20 cellular contexts compared by ENCODE assay signal in genomic region chr11:68770781-68771180, GRCh38.
"Had no signal": no experiment of that assay in that cellular context is flagged by ENCODE, and none has a peak within 500 bp of the region (broad histone marks: within the 10 kb centered on the region; RNA-seq: fewer than 3 reads in every experiment).

No MANE protein-coding gene starts in this region.

- H3K27ac ChIP-seq: colonic mucosa, epithelial cell of prostate, esophagus squamous epithelium, gastrocnemius medialis, heart right ventricle, left lung, lower lobe of right lung had no signal

- H3K27me3 ChIP-seq: colonic mucosa, esophagus squamous epithelium, gastrocnemius medialis, heart right ventricle, left lung had no signal

- DNase-seq: colonic mucosa; cortex of kidney; effector CD8-positive, alpha-beta T cell; effector memory CD8-positive, alpha-beta T cell; endodermal cell; erythroblast; esophagus squamous epithelium; foreskin fibroblast; foreskin melanocyte; gastrocnemius medialis; glutamatergic neuron; heart right ventricle; hippocampal formation; left cardiac atrium; left lung; left ventricle myocardium superior; lower lobe of right lung; mesendoderm; midbrain had no signal

- H3K4me1 ChIP-seq: colonic mucosa, esophagus squamous epithelium, gastrocnemius medialis, heart right ventricle, left lung, lower lobe of right lung had no signal

- H3K9me3 ChIP-seq: colonic mucosa, esophagus squamous epithelium, gastrocnemius medialis, heart right ventricle, left lung, lower lobe of right lung had no signal

- H3K4me3 ChIP-seq: colonic mucosa, esophagus squamous epithelium, gastrocnemius medialis, heart right ventricle, left lung, lower lobe of right lung had no signal
